Comparison of ENCODE assay signal across 24 cellular contexts in the genomic region with DNA sequence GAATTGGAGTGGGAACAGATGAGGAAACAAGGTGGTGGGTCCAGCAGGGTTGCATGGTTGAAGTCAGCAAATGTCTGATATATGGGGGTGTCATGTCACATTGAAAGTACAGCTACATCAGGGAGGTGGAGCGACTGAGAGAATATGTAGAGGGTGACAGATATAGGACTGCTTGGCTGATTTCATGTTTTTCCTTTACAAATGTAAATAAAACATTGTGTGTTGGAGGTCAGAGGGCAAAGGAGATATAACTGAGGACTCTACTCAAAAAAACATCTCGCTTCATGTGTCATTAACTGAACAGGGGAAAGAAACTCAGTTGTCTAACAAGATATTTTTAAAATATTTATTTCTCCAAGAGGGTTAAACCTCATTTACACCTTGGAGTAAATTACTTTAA.
DNase-seq lines count a peak whose midpoint lies in the region; ATAC-seq and TF ChIP-seq lines count a peak whose summit lies in the region.
"Had no signal": no experiment of that assay in that cellular context is flagged by ENCODE, and none has a peak within 500 bp of the region (broad histone marks: within the 10 kb centered on the region; RNA-seq: fewer than 3 reads in every experiment).

No MANE protein-coding gene starts in this region.

- peaks cover 6% of the 10 kb centered on the region for H3K4me1 Mint-ChIP-seq in stimulated activated memory B cell treated with anti-CD40 and anti-IgM and Interleukin-4, amounts not matched to agents 10 μg/mL and 1 μg/mL and 100 μg/mL, for 72 hours
- H3K4me1 Mint-ChIP-seq: CD14-positive monocyte had no signal

- no peak for TF ChIP-seq POLR2A in right lobe of liver (IDR thresholded peaks at IDR 0.05)

- no peaks in the 10 kb centered on the region for H3K36me3 ChIP-seq in right lobe of liver
- H3K36me3 ChIP-seq: BE2C, BLaER1 had no signal

- peak overlapping the region; percentile 13 for H3K27ac Mint-ChIP-seq in stimulated activated memory B cell treated with anti-CD40 and anti-IgM and Interleukin-4, amounts not matched to agents 10 μg/mL and 1 μg/mL and 100 μg/mL, for 72 hours
- H3K27ac Mint-ChIP-seq: CD14-positive monocyte; CD4-positive, alpha-beta memory T cell; CD8-positive, alpha-beta memory T cell had no signal

- WGBS in right lobe of liver (ENCODE audit: insufficient coverage, low coverage, low lambda C conversion rate, missing lambda C conversion rate): 67% methylated on average over 2 of the region's 2 CpGs

- intact Hi-C loops in right lobe of liver (cut with DNase I): no loop called here

- DNase-seq in left lobe of liver (ENCODE audit: low spot score) (no peak), right lobe of liver (no peak), islet precursor cell (no peak), HPDE6-E6E7 (ENCODE audit: extremely low spot score) (no peak)
- DNase-seq: 8988T; ACHN; BE2C; C1 segment of cervical spinal cord; CD4-positive, alpha-beta memory T cell; CD4-positive, CD25-positive, alpha-beta regulatory T cell; CD8-positive, alpha-beta memory T cell; COR-L47; DMS 273 treated with DMSO at 0.1 percent for 48 hours; DMS153; DMS53; DMS79; DND-41; EL; GDM1 had no signal

- H3K9me3 ChIP-seq in right lobe of liver: no peaks in the 10 kb centered on the region
- H3K9me3 ChIP-seq: BE2C, BLaER1 had no signal

- peaks cover 10% of the 10 kb centered on the region for H3K9me3 Mint-ChIP-seq in stimulated activated memory B cell treated with anti-CD40 and anti-IgM and Interleukin-4, amounts not matched to agents 10 μg/mL and 1 μg/mL and 100 μg/mL, for 72 hours
- H3K9me3 Mint-ChIP-seq: CD4-positive, alpha-beta memory T cell; CD8-positive, alpha-beta memory T cell had no signal

- no peak overlapping the region for H3K4me3 ChIP-seq in right lobe of liver
- H3K4me3 ChIP-seq: BLaER1, GM12878 had no signal

- H3K4me1 ChIP-seq in right lobe of liver: peaks cover 0 to 20% (median 9%) of the 10 kb centered on the region in 4 donors
- H3K4me1 ChIP-seq: BE2C, BLaER1 had no signal

- H3K27ac ChIP-seq in right lobe of liver: no peak overlapping the region
- H3K27ac ChIP-seq: BLaER1 had no signal

- peak; percentile 35 for ATAC-seq in left lobe of liver
- peak; percentile 36 to 73 (median 55) for ATAC-seq in right lobe of liver
- no peak for ATAC-seq in stimulated activated memory B cell treated with anti-CD40 and anti-IgM and Interleukin-4, amounts not matched to agents 10 μg/mL and 1 μg/mL and 100 μg/mL, for 72 hours
- ATAC-seq in HG02840 (IDR thresholded peaks at IDR 0.05; ENCODE audit: low FRiP score, unreplicated experiment): no peak
- ATAC-seq: GM12878 had no signal

- peaks cover 15% of the 10 kb centered on the region for H3K36me3 Mint-ChIP-seq in stimulated activated memory B cell treated with anti-CD40 and anti-IgM and Interleukin-4, amounts not matched to agents 10 μg/mL and 1 μg/mL and 100 μg/mL, for 72 hours
- H3K36me3 Mint-ChIP-seq: CD14-positive monocyte had no signal

- H3K27me3 ChIP-seq in right lobe of liver: no peaks in the 10 kb centered on the region
- H3K27me3 ChIP-seq: BE2C, BLaER1 had no signal

- H3K4me3 Mint-ChIP-seq in stimulated activated memory B cell treated with anti-CD40 and anti-IgM and Interleukin-4, amounts not matched to agents 10 μg/mL and 1 μg/mL and 100 μg/mL, for 72 hours: no peak overlapping the region
- H3K4me3 Mint-ChIP-seq: CD14-positive monocyte; CD4-positive, alpha-beta memory T cell; CD4-positive, CD25-positive, alpha-beta regulatory T cell; CD8-positive, alpha-beta memory T cell had no signal

- TF ChIP-seq CTCF in right lobe of liver (IDR thresholded peaks at IDR 0.05): no peak

- H3K27me3 Mint-ChIP-seq in stimulated activated memory B cell treated with anti-CD40 and anti-IgM and Interleukin-4, amounts not matched to agents 10 μg/mL and 1 μg/mL and 100 μg/mL, for 72 hours: no peaks in the 10 kb centered on the region
- H3K27me3 Mint-ChIP-seq: CD4-positive, alpha-beta memory T cell; CD4-positive, CD25-positive, alpha-beta regulatory T cell; CD8-positive, alpha-beta memory T cell had no signal

Comparison
In these comparisons a context has a peak if more than half of its experiments do, and no peak if none do; other contexts are left out.
1. ATAC-seq: peak in left lobe of liver (single experiment) and right lobe of liver (4 of 4); none in stimulated activated memory B cell treated with anti-CD40 and anti-IgM and Interleukin-4, amounts not matched to agents 10 μg/mL and 1 μg/mL and 100 μg/mL, for 72 hours (single experiment) and HG02840 (single experiment).